ENCODE assay signal across 12 cellular contexts in the genomic region with DNA sequence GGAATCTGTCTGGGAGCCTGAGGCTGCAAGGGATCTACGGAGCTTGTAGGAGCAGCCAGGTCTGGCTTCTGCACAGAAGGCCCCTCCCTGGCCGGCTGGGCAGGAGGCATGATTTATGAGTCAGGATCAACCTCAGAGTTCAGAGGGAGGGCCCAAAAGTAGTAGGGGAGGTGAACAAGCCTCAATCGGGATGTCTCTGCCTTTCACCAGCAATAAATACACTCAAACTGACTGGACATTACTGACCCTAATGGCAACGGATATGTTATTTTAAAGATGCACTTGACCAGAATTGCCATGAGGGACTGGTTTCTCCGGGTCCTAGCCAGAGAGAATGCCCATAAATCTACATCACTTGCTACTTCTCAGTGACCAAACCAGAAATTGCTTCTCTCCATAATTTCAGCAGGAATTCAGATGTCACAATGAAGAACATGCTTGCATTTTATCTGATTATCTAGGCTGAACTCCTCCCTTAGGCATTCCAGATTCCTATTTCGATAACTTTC.
DNase-seq lines count a peak whose midpoint lies in the region; ATAC-seq and TF ChIP-seq lines count a peak whose summit lies in the region.
"Had no signal": no experiment of that assay in that cellular context is flagged by ENCODE, and none has a peak within 500 bp of the region (broad histone marks: within the 10 kb centered on the region; RNA-seq: fewer than 3 reads in every experiment).

No MANE protein-coding gene starts in this region.

- no peaks in the 10 kb centered on the region for H4K20me1 ChIP-seq in PC-3 (ENCODE audit: low read length)
- H4K20me1 ChIP-seq in fibroblast of lung (ENCODE audit: control insufficient read depth, extremely low read depth, insufficient read depth, low read length) = no peaks in the 10 kb centered on the region
- H4K20me1 ChIP-seq in osteoblast (ENCODE audit: insufficient read depth, low read length) = no peaks in the 10 kb centered on the region

- no peaks in the 10 kb centered on the region for H3K79me2 ChIP-seq in PC-3 (ENCODE audit: low read length)
- H3K79me2 ChIP-seq in fibroblast of lung (ENCODE audit: control insufficient read depth, insufficient read depth, low read length) = no peaks in the 10 kb centered on the region
- no peaks in the 10 kb centered on the region for H3K79me2 ChIP-seq in osteoblast (ENCODE audit: insufficient read depth, low read length)

- POLR2A ChIA-PET in PC-3 (lab: Charles Lee; ENCODE audit: unreplicated experiment) = no interaction called here

- H3K36me3 ChIP-seq in PC-3 (ENCODE audit: low read depth, low read length) (no peaks in the 10 kb centered on the region), fibroblast of lung (ENCODE audit: control insufficient read depth, insufficient read depth, low read length) (no peaks in the 10 kb centered on the region), osteoblast (ENCODE audit: insufficient read depth, low read length) (no peaks in the 10 kb centered on the region)

- intact Hi-C loops in PC-3 (cut with micrococcal nuclease) = no loop called here

- H3K27ac ChIP-seq in PC-3 (ENCODE audit: low read length) = no peak overlapping the region
- no peak overlapping the region for H3K27ac ChIP-seq in fibroblast of lung (ENCODE audit: insufficient read depth, low read length)
- H3K27ac ChIP-seq in osteoblast (ENCODE audit: low read depth, low read length) = no peak overlapping the region
- H3K27ac ChIP-seq: BLaER1, upper lobe of left lung had no signal

- no peak overlapping the region for H2AFZ ChIP-seq in PC-3 (ENCODE audit: low read length)
- H2AFZ ChIP-seq in fibroblast of lung (ENCODE audit: low read length) = no peak overlapping the region
- no peak overlapping the region for H2AFZ ChIP-seq in osteoblast (ENCODE audit: low read length)

- no peak for TF ChIP-seq CTCF in PC-3 (conservative IDR thresholded peaks at IDR 0.05; ENCODE audit: low read depth, low read length)
- TF ChIP-seq CTCF in fibroblast of lung (conservative IDR thresholded peaks at IDR 0.05 in 1 of 2, IDR thresholded peaks at IDR 0.05 in 1 of 2; ENCODE audit: low read depth in 1 of 2, low read length in 2 of 2) = no peak
- no peak for TF ChIP-seq CTCF in osteoblast (IDR thresholded peaks at IDR 0.05; ENCODE audit: extremely low read depth, low read depth, low read length)

- H3K4me3 ChIP-seq in PC-3 (ENCODE audit: low read length) = no peak overlapping the region
- no peak overlapping the region for H3K4me3 ChIP-seq in fibroblast of lung (replicated peaks in 1 of 4; ENCODE audit: control extremely low read depth in 1 of 4, insufficient read depth in 1 of 4, low read depth in 3 of 4, low read length in 4 of 4)
- peak overlapping the region; percentile 16 for H3K4me3 ChIP-seq in osteoblast (ENCODE audit: insufficient read depth, low read length)
- H3K4me3 ChIP-seq: BLaER1, upper lobe of left lung had no signal

- peak; percentile 83 for DNase-seq in ELF-1 (ENCODE audit: low read depth, low spot score)
- DNase-seq in PC-3 = peak; percentile 62
- DNase-seq in fibroblast of lung (ENCODE audit: low read depth in 2 of 2) = peak; percentile 14 to 68
- DNase-seq in osteoblast (ENCODE audit: insufficient read length, low spot score, missing footprints) = no peak
- no peak for DNase-seq in NCI-H524 (lab: John Stamatoyannopoulos, UW)
- DNase-seq in stimulated activated CD8-positive, alpha-beta memory T cell treated with anti-CD3 and anti-CD28 coated beads, Interleukin-4, amount 100 ng/mL, for 48 hours = no peak
- no peak for DNase-seq in activated effector memory CD4-positive, alpha-beta T cell treated with anti-CD3 and anti-CD28 coated beads, Interleukin-2, amount 50 U/mL, for 16 hours
- DNase-seq: activated CD4-positive, alpha-beta T cell treated with anti-CD3 and anti-CD28 coated beads, Interleukin-2, amount 10 ng/mL, durations not matched to agents 24 days and 14 days; upper lobe of left lung had no signal

- H3K9ac ChIP-seq in PC-3 (ENCODE audit: low read length) (no peak overlapping the region), fibroblast of lung (ENCODE audit: insufficient read depth, low read length) (no peak overlapping the region)
- H3K9ac ChIP-seq: BLaER1 had no signal

- H3K4me2 ChIP-seq in PC-3 (ENCODE audit: low read length) = 0 out of 2 replicates have a peak overlapping the region, but pooled peaks have one; percentile 34
- H3K4me2 ChIP-seq in fibroblast of lung (ENCODE audit: extremely low read depth, insufficient read depth, low read length) = no peak overlapping the region
- no peak overlapping the region for H3K4me2 ChIP-seq in osteoblast (ENCODE audit: insufficient read depth, low read length)
- H3K4me2 ChIP-seq: BLaER1 had no signal

- no TSS peak for BruUV-seq in PC-3 (replicated peaks; lab: Mats Ljungman, UMichigan)

- H3K9me2 ChIP-seq in PC-3 (replicated peaks; ENCODE audit: low read length) = no peaks in the 10 kb centered on the region

- ATAC-seq in PC-3 (peak; percentile 79), GM21423 (IDR thresholded peaks at IDR 0.05; ENCODE audit: unreplicated experiment) (no peak)
- ATAC-seq: activated naive CD4-positive, alpha-beta T cell treated with anti-CD3 and anti-CD28 coated beads, Interleukin-2, amount 50 U/mL, for 72 hours had no signal

- peaks cover 11% of the 10 kb centered on the region for H3K4me1 ChIP-seq in PC-3 (ENCODE audit: insufficient read depth, low read length)
- H3K4me1 ChIP-seq in fibroblast of lung (ENCODE audit: control insufficient read depth, extremely low read depth, insufficient read depth, low read length) = no peaks in the 10 kb centered on the region
- no peaks in the 10 kb centered on the region for H3K4me1 ChIP-seq in osteoblast (ENCODE audit: insufficient read depth, low read length)
- H3K4me1 ChIP-seq: BLaER1 had no signal

- H3F3A ChIP-seq in PC-3 (ENCODE audit: low read length, unreplicated experiment) = no peaks in the 10 kb centered on the region

- H3K27me3 ChIP-seq in PC-3 (ENCODE audit: low read length) = no peaks in the 10 kb centered on the region
- H3K27me3 ChIP-seq in fibroblast of lung (ENCODE audit: control insufficient read depth, insufficient read depth, low read length) = no peaks in the 10 kb centered on the region
- peaks cover 16% of the 10 kb centered on the region for H3K27me3 ChIP-seq in osteoblast (ENCODE audit: insufficient read depth, low read length)
- H3K27me3 ChIP-seq: BLaER1, upper lobe of left lung had no signal

- CTCF ChIA-PET in PC-3 (lab: Charles Lee) = interaction anchor here (0.6 kb wide), 1 partner anchor 131 kb away, joined by 4 read pairs; no protein-coding TSS in a partner anchor

- H3K9me3 ChIP-seq in PC-3 (ENCODE audit: low read length) = no peaks in the 10 kb centered on the region
- no peaks in the 10 kb centered on the region for H3K9me3 ChIP-seq in fibroblast of lung (ENCODE audit: control insufficient read depth, insufficient read depth, low read depth, low read length)
- no peaks in the 10 kb centered on the region for H3K9me3 ChIP-seq in osteoblast (ENCODE audit: low read depth, low read length)
- H3K9me3 ChIP-seq: BLaER1, upper lobe of left lung had no signal

Comparison
In these comparisons a context has a peak if more than half of its experiments do, and no peak if none do; other contexts are left out.
1. DNase-seq: peak in ELF-1 (single experiment), PC-3 (single experiment) and fibroblast of lung (2 of 2); none in osteoblast (single experiment), NCI-H524 (0 of 2), stimulated activated CD8-positive, alpha-beta memory T cell treated with anti-CD3 and anti-CD28 coated beads, Interleukin-4, amount 100 ng/mL, for 48 hours (single experiment) and activated effector memory CD4-positive, alpha-beta T cell treated with anti-CD3 and anti-CD28 coated beads, Interleukin-2, amount 50 U/mL, for 16 hours (single experiment).